7 cellular contexts compared by ENCODE assay signal in genomic region chr14:34187061-34187460, GRCh38.
"Had no signal": no experiment of that assay in that cellular context is flagged by ENCODE, and none has a peak within 500 bp of the region (broad histone marks: within the 10 kb centered on the region; RNA-seq: fewer than 3 reads in every experiment).

No MANE protein-coding gene starts in this region.

- H3K4me3 ChIP-seq: K562 had no signal

- DNase-seq: IMR-90, KBM-7, KG1 had no signal

- H3K27ac Mint-ChIP-seq: IgD-negative memory B cell had no signal

- ATAC-seq: K562 had no signal

- H3K27me3 Mint-ChIP-seq: IgD-negative memory B cell had no signal

- H3K9me3 Mint-ChIP-seq: IgD-negative memory B cell had no signal

- FAIRE-seq: HTR-8/SVneo, K562 had no signal

- H3K36me3 Mint-ChIP-seq: IgD-negative memory B cell had no signal

- H3K4me3 Mint-ChIP-seq: IgD-negative memory B cell had no signal

- H3K4me1 Mint-ChIP-seq: IgD-negative memory B cell had no signal

- H3K27ac ChIP-seq: HL-60 had no signal
